ENCODE assay signal across 20 cellular contexts in genomic region chr6:150266309-150266708, GRCh38.
DNase-seq lines count a peak whose midpoint lies in the region; ATAC-seq and TF ChIP-seq lines count a peak whose summit lies in the region.
"Had no signal": no experiment of that assay in that cellular context is flagged by ENCODE, and none has a peak within 500 bp of the region (broad histone marks: within the 10 kb centered on the region; RNA-seq: fewer than 3 reads in every experiment).

No MANE protein-coding gene starts in this region.

- H3K4me1 ChIP-seq in GM23248 (ENCODE audit: insufficient read depth) = peaks cover 46% of the 10 kb centered on the region
- H3K4me1 ChIP-seq in RWPE2 (ENCODE audit: insufficient read depth, poor library complexity, severe bottlenecking) = peaks cover 46% of the 10 kb centered on the region
- H3K4me1 ChIP-seq in smooth muscle cell (ENCODE audit: low read depth) = peaks cover 21% of the 10 kb centered on the region
- no peaks in the 10 kb centered on the region for H3K4me1 ChIP-seq in BE2C
- no peaks in the 10 kb centered on the region for H3K4me1 ChIP-seq in Karpas-422 (ENCODE audit: low read length)

- H3K36me3 ChIP-seq in GM23248 (ENCODE audit: low read depth) = no peaks in the 10 kb centered on the region
- no peaks in the 10 kb centered on the region for H3K36me3 ChIP-seq in RWPE2 (ENCODE audit: low read depth)
- H3K36me3 ChIP-seq in smooth muscle cell (ENCODE audit: low read depth) = no peaks in the 10 kb centered on the region
- no peaks in the 10 kb centered on the region for H3K36me3 ChIP-seq in BE2C
- H3K36me3 ChIP-seq in Karpas-422 (ENCODE audit: insufficient read depth, low read length) = no peaks in the 10 kb centered on the region

- H4K20me1 ChIP-seq in GM23248 (ENCODE audit: insufficient read depth) (no peaks in the 10 kb centered on the region), smooth muscle cell (ENCODE audit: low read depth) (no peaks in the 10 kb centered on the region), Karpas-422 (ENCODE audit: insufficient read depth, low read depth, low read length) (no peaks in the 10 kb centered on the region)

- H3K9ac ChIP-seq in GM23248 (peak overlapping the region; percentile 75; the same call in 1 of the 2 replicates), smooth muscle cell (ENCODE audit: low read depth) (no peak overlapping the region), Karpas-422 (ENCODE audit: low read length) (no peak overlapping the region)

- ATAC-seq in RWPE2 (ENCODE audit: low read depth) (no peak), HG02840 (IDR thresholded peaks at IDR 0.05; ENCODE audit: low FRiP score, unreplicated experiment) (no peak)
- ATAC-seq: GM23338 had no signal

- peak overlapping the region; percentile 96 for H3K27ac ChIP-seq in GM23248
- peak overlapping the region; percentile 99 for H3K27ac ChIP-seq in RWPE2 (ENCODE audit: poor library complexity, severe bottlenecking)
- peak overlapping the region; percentile 98 for H3K27ac ChIP-seq in epithelial cell of prostate
- H3K27ac ChIP-seq in smooth muscle cell (ENCODE audit: low read depth) = peak overlapping the region; percentile 95
- no peak overlapping the region for H3K27ac ChIP-seq in Karpas-422 (ENCODE audit: low read length)

- no peaks in the 10 kb centered on the region for H3K9me2 ChIP-seq in GM23248 (ENCODE audit: insufficient read depth)
- no peaks in the 10 kb centered on the region for H3K9me2 ChIP-seq in Karpas-422 (replicated peaks; ENCODE audit: insufficient read depth, low read length)

- peak; percentile 31 for DNase-seq in GM23248
- no peak for DNase-seq in RWPE2 (ENCODE audit: low spot score)
- DNase-seq in epithelial cell of prostate (ENCODE audit: low read depth, low spot score) = no peak
- DNase-seq in smooth muscle cell (lab: John Stamatoyannopoulos, UW; ENCODE audit: unreplicated experiment) = no peak
- no peak for DNase-seq in BE2C
- DNase-seq in Karpas-422 = no peak
- DNase-seq in RKO (ENCODE audit: low spot score) = no peak
- DNase-seq: C1 segment of cervical spinal cord; CD4-positive, CD25-positive, alpha-beta regulatory T cell; CD8-positive, alpha-beta memory T cell; COR-L47; DMS 273 treated with DMSO at 0.1 percent for 48 hours; DMS53; DND-41; HCEC 1CT; IMR-90; Kasumi-1; KBM-7 had no signal

- TF ChIP-seq CTCF in RWPE2 (IDR thresholded peaks at IDR 0.05; ENCODE audit: poor library complexity, severe bottlenecking) = no peak
- no peak for TF ChIP-seq CTCF in smooth muscle cell (IDR thresholded peaks at IDR 0.05; ENCODE audit: borderline replicate concordance, insufficient read depth, poor library complexity, severe bottlenecking)
- TF ChIP-seq CTCF in BE2C (IDR thresholded peaks at IDR 0.05; ENCODE audit: low read depth, low read length) = no peak

- no peak overlapping the region for H2AFZ ChIP-seq in GM23248
- no peak overlapping the region for H2AFZ ChIP-seq in smooth muscle cell (ENCODE audit: low read depth)
- no peak overlapping the region for H2AFZ ChIP-seq in Karpas-422 (ENCODE audit: low read length)
- H2AFZ ChIP-seq: GM23338 had no signal

- WGBS in GM23248 (ENCODE audit: low coverage in 1 of 2, low lambda C conversion rate in 2 of 2, missing lambda C conversion rate in 2 of 2), 2 experiments = 96 to 100% methylated on average over 1 of the region's 1 CpG
- 100% methylated on average over 1 of the region's 1 CpG for WGBS in smooth muscle cell (ENCODE audit: low lambda C conversion rate)

- H3K4me3 ChIP-seq in GM23248 (no peak overlapping the region), RWPE2 (ENCODE audit: severe bottlenecking) (no peak overlapping the region), smooth muscle cell (no peak overlapping the region), BE2C (ENCODE audit: low read depth, low read length) (no peak overlapping the region), Karpas-422 (ENCODE audit: low read length) (no peak overlapping the region)
- H3K4me3 ChIP-seq: GM23338 had no signal

- peaks cover 43% of the 10 kb centered on the region for H3F3A ChIP-seq in GM23248 (ENCODE audit: insufficient read depth)
- H3F3A ChIP-seq in smooth muscle cell (ENCODE audit: low read depth) = peaks cover 9% of the 10 kb centered on the region

- H3K79me2 ChIP-seq in GM23248 (ENCODE audit: insufficient read depth) (no peaks in the 10 kb centered on the region), smooth muscle cell (ENCODE audit: low read depth) (no peaks in the 10 kb centered on the region), Karpas-422 (ENCODE audit: low read length) (no peaks in the 10 kb centered on the region)

- H3K27me3 ChIP-seq in GM23248 (replicated peaks; ENCODE audit: insufficient read depth) (no peaks in the 10 kb centered on the region), RWPE2 (ENCODE audit: insufficient read depth, poor library complexity, severe bottlenecking) (no peaks in the 10 kb centered on the region), smooth muscle cell (ENCODE audit: low read depth) (no peaks in the 10 kb centered on the region), BE2C (no peaks in the 10 kb centered on the region), Karpas-422 (ENCODE audit: low read length) (no peaks in the 10 kb centered on the region; the same call in 1 of the 2 replicates)

- in situ Hi-C loops in GM23248 (cut with MboI) = no loop called here

- H3K9me3 ChIP-seq in GM23248 (ENCODE audit: low read depth) (no peaks in the 10 kb centered on the region), RWPE2 (ENCODE audit: severe bottlenecking) (no peaks in the 10 kb centered on the region), smooth muscle cell (replicated peaks; ENCODE audit: low read depth) (no peaks in the 10 kb centered on the region), BE2C (no peaks in the 10 kb centered on the region), Karpas-422 (ENCODE audit: low read length) (no peaks in the 10 kb centered on the region)

- H3K4me2 ChIP-seq in GM23248 (ENCODE audit: unreplicated experiment) (peak overlapping the region; percentile 64), smooth muscle cell (peak overlapping the region; percentile 59), Karpas-422 (ENCODE audit: low read depth, low read length, poor library complexity, severe bottlenecking) (no peak overlapping the region)
- H3K4me2 ChIP-seq: GM23338 had no signal
